In genomic region chr9:3035594-3036389, GRCh38 we compare ENCODE assay signal across 18 cellular contexts.
A peak's percentile ranks its signal among the peaks of the same experiment; 100 is the strongest.
DNase-seq lines count a peak whose midpoint lies in the region; ATAC-seq, FAIRE-seq and TF ChIP-seq lines count a peak whose summit lies in the region.
"Had no signal": no experiment of that assay in that cellular context is flagged by ENCODE, and none has a peak within 500 bp of the region (broad histone marks: within the 10 kb centered on the region; RNA-seq: fewer than 3 reads in every experiment).

No MANE protein-coding gene starts in this region.

- H3K27ac ChIP-seq in GM12878 (ENCODE audit: control insufficient read depth, insufficient read depth): no peak overlapping the region
- H3K27ac ChIP-seq in HepG2 (ENCODE audit: extremely low read length, insufficient read depth, low read length): no peak overlapping the region
- no peak overlapping the region for H3K27ac ChIP-seq in coronary artery
- H3K27ac ChIP-seq: prostate gland, skin epidermis, upper lobe of right lung had no signal

- TF ChIP-seq POLR2A in H54 (IDR thresholded peaks at IDR 0.05; ENCODE audit: low read depth, low read length) (no peak), GM12878 (IDR thresholded peaks at IDR 0.05; ENCODE audit: low read depth, low read length) (no peak), HepG2 (IDR thresholded peaks at IDR 0.05; ENCODE audit: insufficient read depth in 1 of 2, low read depth in 2 of 2, low read length in 2 of 2) (no peak)

- H4K20me1 ChIP-seq in GM12878 (ENCODE audit: control insufficient read depth, insufficient read depth) (no peaks in the 10 kb centered on the region), HepG2 (ENCODE audit: insufficient read depth, low read length) (no peaks in the 10 kb centered on the region)

- intact Hi-C loops in GM12878 (cut with micrococcal nuclease; ENCODE audit: unreplicated experiment): no loop called here
- intact Hi-C loops in HepG2 (cut with micrococcal nuclease; ENCODE audit: unreplicated experiment): no loop called here

- no peak overlapping the region for H3K9ac ChIP-seq in GM12878 (ENCODE audit: control insufficient read depth, insufficient read depth, low read length)
- no peak overlapping the region for H3K9ac ChIP-seq in HepG2 (ENCODE audit: insufficient read depth, low read depth, low read length)

- SMC1A ChIA-PET in GM12878 (lab: Charles Lee; ENCODE audit: uncharacterized antibody, unreplicated experiment): no interaction called here

- H3K79me2 ChIP-seq in GM12878 (ENCODE audit: control insufficient read depth, insufficient read depth, low read length) (no peaks in the 10 kb centered on the region), HepG2 (ENCODE audit: insufficient read depth, low read length) (no peaks in the 10 kb centered on the region)

- 29% methylated on average over 8 of the region's 8 CpGs for WGBS in GM12878 (ENCODE audit: insufficient coverage, insufficient replicate concordance, low lambda C conversion rate, missing lambda C conversion rate)
- whole genome bisulfite sequencing in HepG2 (ENCODE audit: low lambda C conversion rate): 70% methylated on average over 7 of the region's 8 CpGs

- peak; percentile 36 for FAIRE-seq in H54 (lab: Jason Lieb, UNC)
- no peak for FAIRE-seq in GM12878 (lab: Jason Lieb, UNC)
- FAIRE-seq in HepG2 (lab: Jason Lieb, UNC): no peak

- BruUV-seq in GM12878 (replicated peaks; lab: Mats Ljungman, UMichigan): no TSS peak
- no TSS peak for BruUV-seq in HepG2 (replicated peaks; lab: Mats Ljungman, UMichigan)

- CTCF ChIA-PET in GM12878 (lab: Yijun Ruan, JAX): interaction anchor here (1.6 kb wide), 1 partner anchor 178 kb away, joined by 4 read pairs; no protein-coding TSS in a partner anchor
- CTCF ChIA-PET in HepG2 (lab: Yijun Ruan, JAX; ENCODE audit: low intra/inter-chr PET ratio, low total read pairs): no interaction called here

- no peak for TF ChIP-seq EP300 in GM12878 (IDR thresholded peaks at IDR 0.05; ENCODE audit: borderline replicate concordance in 1 of 2, control insufficient read depth in 1 of 2, low read depth in 2 of 2, low read length in 2 of 2)
- no peak for TF ChIP-seq EP300 in HepG2 (IDR thresholded peaks at IDR 0.05; ENCODE audit: low read depth in 2 of 2, low read length in 2 of 2)
- no peak for TF ChIP-seq EP300 in HepG2 (CRISPR knock-in tag; IDR thresholded peaks at IDR 0.05; ENCODE audit: borderline replicate concordance)

- no peak for TF ChIP-seq RAD21 in GM12878 (IDR thresholded peaks at IDR 0.05; ENCODE audit: insufficient read depth, low read depth, low read length)
- TF ChIP-seq RAD21 in HepG2 (CRISPR knock-in tag; IDR thresholded peaks at IDR 0.05): no peak

- H3K9me3 ChIP-seq in GM12878 (replicated peaks; ENCODE audit: control insufficient read depth, insufficient read depth, low read length): no peaks in the 10 kb centered on the region
- no peaks in the 10 kb centered on the region for H3K9me3 ChIP-seq in HepG2 (ENCODE audit: low read length)
- H3K9me3 ChIP-seq: MG63, prostate gland, upper lobe of right lung had no signal

- H3K36me3 ChIP-seq in GM12878 (ENCODE audit: control insufficient read depth in 2 of 2, insufficient read depth in 2 of 2, low read length in 1 of 2) (no peaks in the 10 kb centered on the region), HepG2 (replicated peaks in 1 of 2; ENCODE audit: control insufficient read depth in 1 of 2, insufficient read depth in 2 of 2, low read length in 2 of 2) (no peaks in the 10 kb centered on the region)
- H3K36me3 ChIP-seq: MG63, prostate gland, upper lobe of right lung had no signal

- in situ Hi-C loops in GM12878 (cut with MboI): no loop called here
- in situ Hi-C loops in HepG2 (cut with HindIII; ENCODE audit: extremely low pct_ligation_motif_present, low pct_unique_long_range_greater_than_20kb): no loop called here

- H3K4me3 ChIP-seq in GM12878 (no peak overlapping the region), HepG2 (replicated peaks in 1 of 3; ENCODE audit: insufficient read depth in 1 of 3, low read depth in 2 of 3, low read length in 3 of 3) (no peak overlapping the region), coronary artery (no peak overlapping the region)
- H3K4me3 ChIP-seq: lung, MG63, prostate gland, skin epidermis, upper lobe of right lung had no signal

- H2AFZ ChIP-seq in GM12878 (ENCODE audit: control insufficient read depth, low read depth, low read length): no peak overlapping the region
- no peak overlapping the region for H2AFZ ChIP-seq in HepG2 (ENCODE audit: low read length)

- H3K4me2 ChIP-seq in GM12878 (ENCODE audit: control insufficient read depth, insufficient read depth) (no peak overlapping the region), HepG2 (ENCODE audit: low read depth, low read length) (no peak overlapping the region)

- ATAC-seq in GM12878: peak; percentile 38; the same call in 1 of the 3 replicates
- ATAC-seq in HepG2: peak; percentile 59
- no peak for ATAC-seq in GM19328 (IDR thresholded peaks at IDR 0.05; ENCODE audit: unreplicated experiment)
- ATAC-seq: activated T-cell treated with anti-CD3 and anti-CD28 coated beads, Interleukin-2, amount 50 U/mL, for 72 hours; upper lobe of right lung had no signal

- H3K27me3 ChIP-seq in GM12878 (replicated peaks in 1 of 2; ENCODE audit: control insufficient read depth in 2 of 2, insufficient read depth in 2 of 2, low read length in 1 of 2) (peaks cover 0 to 2% of the 10 kb centered on the region in 2 experiments; a peak in 1 of 4 replicates), HepG2 (ENCODE audit: control insufficient read depth in 1 of 2, insufficient read depth in 2 of 2, low read length in 2 of 2) (no peaks in the 10 kb centered on the region)
- H3K27me3 ChIP-seq: MG63, upper lobe of right lung had no signal

- RAD21 ChIA-PET in GM12878 (lab: Charles Lee; ENCODE audit: unreplicated experiment): no interaction called here

- DNase-seq in H54 (ENCODE audit: insufficient read length, low spot score): no peak
- DNase-seq in NCI-H2171 treated with DMSO at 0.1 percent for 48 hours (lab: John Stamatoyannopoulos, UW): peak; percentile 61
- no peak for DNase-seq in GM12878 (ENCODE audit: low read depth, low spot score)
- DNase-seq in HepG2 (ENCODE audit: low spot score): no peak
- no peak for DNase-seq in iPS-NIHi11 (ENCODE audit: low spot score)
- DNase-seq in coronary artery (ENCODE audit: low spot score): no peak
- DNase-seq in activated CD8-positive, alpha-beta memory T cell treated with anti-CD3 and anti-CD28 coated beads, Interleukin-2, amount 50 U/mL, for 4 hours: no peak
- DNase-seq: activated CD4-positive, alpha-beta T cell treated with anti-CD3 and anti-CD28 coated beads for 48 hours; activated naive CD4-positive, alpha-beta T cell treated with anti-CD3 and anti-CD28 coated beads, Interleukin-2, amount 50 U/mL, for 16 hours; activated T-cell treated with anti-CD3 and anti-CD28 coated beads, Interleukin-2, amount 50 U/mL, for 72 hours; kidney glomerular epithelial cell; MG63; stimulated activated CD4-positive, alpha-beta T cell treated with anti-CD3 and anti-CD28 coated beads, Interleukin-2, amount 100 ng/mL, for 24 hours; upper lobe of right lung had no signal

- H3K4me1 ChIP-seq in GM12878 (ENCODE audit: control insufficient read depth, insufficient read depth, low read length) (no peaks in the 10 kb centered on the region), HepG2 (ENCODE audit: insufficient read depth, low read length) (no peaks in the 10 kb centered on the region)
- H3K4me1 ChIP-seq: prostate gland, upper lobe of right lung had no signal

- POLR2A ChIA-PET in GM12878 (lab: Charles Lee) (no interaction called here), HepG2 (lab: Yijun Ruan, JAX) (no interaction called here)

- TF ChIP-seq CTCF in GM12878 (IDR thresholded peaks at IDR 0.05 in 2 of 3, conservative IDR thresholded peaks at IDR 0.05 in 1 of 3; ENCODE audit: control insufficient read depth in 2 of 3, extremely low read depth in 1 of 3, insufficient read depth in 1 of 3, low read depth in 3 of 3, low read length in 3 of 3) (no peak), HepG2 (CRISPR knock-in tag; IDR thresholded peaks at IDR 0.05) (no peak), coronary artery (IDR thresholded peaks at IDR 0.05) (no peak)

TF ChIP-seq in GM12878, 131 proteins besides CTCF, POLR2A, EP300 and RAD21:
- TF ChIP-seq PKNOX1 (IDR thresholded peaks at IDR 0.05) (no peak), ZBED1 (IDR thresholded peaks at IDR 0.05; ENCODE audit: borderline replicate concordance) (no peak), ZNF217 (IDR thresholded peaks at IDR 0.05) (no peak), IKZF2 (IDR thresholded peaks at IDR 0.05) (no peak), YY1 (IDR thresholded peaks at IDR 0.05; ENCODE audit: low read depth, low read length) (no peak), CREB1 (IDR thresholded peaks at IDR 0.05; ENCODE audit: low read depth) (no peak)

TF ChIP-seq in HepG2, 621 proteins besides CTCF, POLR2A, EP300 and RAD21 (continues in another document):
- TF ChIP-seq ZNF609 (CRISPR knock-in tag; IDR thresholded peaks at IDR 0.05; ENCODE audit: borderline replicate concordance): no peak
